In genomic region chr3:155386817-155387403, GRCh38 we compare ENCODE assay signal across 26 cellular contexts.
DNase-seq lines count a peak whose midpoint lies in the region; ATAC-seq, FAIRE-seq and TF ChIP-seq lines count a peak whose summit lies in the region.
"Had no signal": no experiment of that assay in that cellular context is flagged by ENCODE, and none has a peak within 500 bp of the region (broad histone marks: within the 10 kb centered on the region; RNA-seq: fewer than 3 reads in every experiment).

No MANE protein-coding gene starts in this region.

- no peaks in the 10 kb centered on the region for H3K79me2 ChIP-seq in SK-N-SH (ENCODE audit: insufficient read depth)
- H3K79me2 ChIP-seq: hepatocyte had no signal

- H3K4me1 ChIP-seq in gastroesophageal sphincter = peaks cover 0 to 7% (median 2%) of the 10 kb centered on the region in 3 donors
- no peaks in the 10 kb centered on the region for H3K4me1 ChIP-seq in uterus
- H3K4me1 ChIP-seq in SK-N-SH (ENCODE audit: control insufficient read depth in 1 of 2, insufficient read depth in 2 of 2, low read depth in 1 of 2, low read length in 1 of 2) = peaks cover 3 to 34% of the 10 kb centered on the region in 2 experiments; a peak in 3 of 4 replicates
- H3K4me1 ChIP-seq: ascending aorta, thyroid gland had no signal

- FAIRE-seq in HTR-8/SVneo (lab: Jason Lieb, UNC) = no peak
- FAIRE-seq: A204.1, islet of Langerhans had no signal

- H3K4me3 ChIP-seq in gastroesophageal sphincter (no peak overlapping the region), uterus (no peak overlapping the region), SK-N-SH (ENCODE audit: low read depth in 2 of 2, low read length in 1 of 2) (no peak overlapping the region)
- H3K4me3 ChIP-seq: ascending aorta, hepatocyte, lower lobe of right lung, thyroid gland had no signal

- H3K36me3 ChIP-seq in gastroesophageal sphincter (no peaks in the 10 kb centered on the region), uterus (no peaks in the 10 kb centered on the region), SK-N-SH (replicated peaks in 1 of 2; ENCODE audit: control insufficient read depth in 1 of 2, insufficient read depth in 2 of 2, low read length in 1 of 2) (no peaks in the 10 kb centered on the region)
- H3K36me3 ChIP-seq: ascending aorta, lower lobe of right lung, thyroid gland had no signal

- peak; percentile 34 to 56 for DNase-seq in NOMO-1 (lab: John Stamatoyannopoulos, UW; ENCODE audit: unreplicated experiment in 2 of 2)
- DNase-seq in NOMO-1 treated with dmso at 0.1 percent for 144 hours (lab: John Stamatoyannopoulos, UW; ENCODE audit: unreplicated experiment) = no peak
- DNase-seq in NCI-H524 (lab: John Stamatoyannopoulos, UW) = peak; percentile 69 to 76
- no peak for DNase-seq in uterus
- DNase-seq in HTR-8/SVneo (ENCODE audit: insufficient read length, low spot score) = no peak
- DNase-seq in activated CD4-positive, CD25-positive, alpha-beta regulatory T cell treated with anti-CD3 and anti-CD28 coated beads, Interleukin-2, amount 50 U/mL, for 72 hours = no peak
- no peak for DNase-seq in SK-N-SH
- DNase-seq: activated CD8-positive, alpha-beta memory T cell treated with anti-CD3 and anti-CD28 coated beads, Interleukin-2, amount 50 U/mL, for 4 hours; CD8-positive, alpha-beta memory T cell; DMS53; HCEC 1CT; lower lobe of right lung; NCI-H2029; NCI-H526 treated with DMSO at 0.1 percent for 48 hours; occipital lobe; stimulated activated CD4-positive, alpha-beta T cell treated with anti-CD3 and anti-CD28 coated beads, Interleukin-12 subunit alpha, Interleukin-12 subunit beta, amount 100 ng/mL, for 4 hours; stimulated activated CD4-positive, alpha-beta T cell treated with anti-CD3 and anti-CD28 coated beads, Interleukin-4, amount 100 ng/mL, for 4 hours; stimulated activated naive CD8-positive, alpha-beta T cell treated with anti-CD3 and anti-CD28 coated beads, Interleukin-15, Interleukin-2, amounts not matched to agents 100 U/mL and 50 U/mL, for 24 hours; thyroid gland had no signal

- WGBS in gastroesophageal sphincter (ENCODE audit: low coverage in 1 of 2), 2 donors = 55 to 78% methylated on average over 7 to 8 of the region's 9 CpGs
- WGBS in SK-N-SH (ENCODE audit: low lambda C conversion rate) = 80% methylated on average over 9 of the region's 9 CpGs

- H2AFZ ChIP-seq in SK-N-SH (ENCODE audit: low read depth) = no peak overlapping the region
- H2AFZ ChIP-seq: hepatocyte had no signal

- peaks cover 10% of the 10 kb centered on the region for H3F3A ChIP-seq in SK-N-SH (replicated peaks; ENCODE audit: insufficient read depth)

- POLR2A ChIA-PET in SK-N-SH (lab: Yijun Ruan, JAX) = no interaction called here

- peak; percentile 35 for ATAC-seq in gastroesophageal sphincter
- ATAC-seq: activated T-helper 17 cell treated with anti-CD3 and anti-CD28 coated beads, Interleukin-2, amount 50 U/mL, for 72 hours; stimulated activated naive CD8-positive, alpha-beta T cell treated with anti-CD3 and anti-CD28 coated beads, Interleukin-15, Interleukin-2, amounts not matched to agents 100 U/mL and 50 U/mL, for 24 hours had no signal

- H3K27me3 ChIP-seq in gastroesophageal sphincter (no peaks in the 10 kb centered on the region), uterus (no peaks in the 10 kb centered on the region), SK-N-SH (ENCODE audit: insufficient read depth) (no peaks in the 10 kb centered on the region)
- H3K27me3 ChIP-seq: ascending aorta, hepatocyte, thyroid gland had no signal

- no peak overlapping the region for H3K27ac ChIP-seq in gastroesophageal sphincter
- H3K27ac ChIP-seq in uterus = peak overlapping the region in 1 of 2 donors; percentile 20
- peak overlapping the region in 1 of 2 experiments; percentile 79; a peak in 2 of 4 replicates for H3K27ac ChIP-seq in SK-N-SH (ENCODE audit: low read depth in 2 of 2, low read length in 1 of 2)
- H3K27ac ChIP-seq: ascending aorta, hepatocyte, lower lobe of right lung, thyroid gland, VCaP had no signal

- H3K9me3 ChIP-seq in gastroesophageal sphincter (no peaks in the 10 kb centered on the region), uterus (no peaks in the 10 kb centered on the region), SK-N-SH (no peaks in the 10 kb centered on the region)
- H3K9me3 ChIP-seq: ascending aorta, lower lobe of right lung, thyroid gland had no signal

- no peak overlapping the region for H3K9ac ChIP-seq in SK-N-SH

- CTCF ChIA-PET in SK-N-SH (lab: Yijun Ruan, JAX) = interaction anchor here (1.2 to 4.8 kb wide), 3 partner anchors 33 to 315 kb away, joined by 3 to 26 read pairs (median 5); no protein-coding TSS in a partner anchor

- H3K9me2 ChIP-seq in SK-N-SH = no peaks in the 10 kb centered on the region

- no peak for TF ChIP-seq RAD21 in SK-N-SH (IDR thresholded peaks at IDR 0.05; ENCODE audit: low read length)

- intact Hi-C loops in uterus (cut with DNase I; ENCODE audit: low total_unique reads) = no loop called here

- no peak for TF ChIP-seq EP300 in gastroesophageal sphincter (IDR thresholded peaks at IDR 0.05)
- TF ChIP-seq EP300 in SK-N-SH (IDR thresholded peaks at IDR 0.05; ENCODE audit: borderline replicate concordance in 1 of 2, low read depth in 1 of 2, low read length in 1 of 2) = no peak

- no peaks in the 10 kb centered on the region for H4K20me1 ChIP-seq in SK-N-SH (ENCODE audit: insufficient read depth)

- no peak for TF ChIP-seq POLR2A in gastroesophageal sphincter (IDR thresholded peaks at IDR 0.05)
- TF ChIP-seq POLR2A in uterus (IDR thresholded peaks at IDR 0.05) = no peak

- H3K4me2 ChIP-seq in SK-N-SH = no peak overlapping the region
- H3K4me2 ChIP-seq: hepatocyte had no signal

- TF ChIP-seq CTCF in gastroesophageal sphincter (IDR thresholded peaks at IDR 0.05) (no peak), uterus (IDR thresholded peaks at IDR 0.05) (no peak), SK-N-SH (IDR thresholded peaks at IDR 0.05) (no peak)

TF ChIP-seq in SK-N-SH, 30 proteins besides CTCF, POLR2A, EP300 and RAD21 (continues in another document):
- TF ChIP-seq REST (IDR thresholded peaks at IDR 0.05; ENCODE audit: low read depth, low read length) (no peak), USF1 (IDR thresholded peaks at IDR 0.05; ENCODE audit: borderline replicate concordance, low read depth) (no peak), FOXJ3 (CRISPR knock-in tag; IDR thresholded peaks at IDR 0.05) (no peak), RXRA (IDR thresholded peaks at IDR 0.05; ENCODE audit: borderline replicate concordance, low read depth) (no peak), RCOR1 (IDR thresholded peaks at IDR 0.05; ENCODE audit: low read length) (no peak), TAF1 (IDR thresholded peaks at IDR 0.05; ENCODE audit: borderline replicate concordance, low read depth, low read length) (no peak), JUND (IDR thresholded peaks at IDR 0.05) (no peak), CHD2 (IDR thresholded peaks at IDR 0.05; ENCODE audit: low read length, partially characterized antibody) (no peak), SIN3A (IDR thresholded peaks at IDR 0.05; ENCODE audit: borderline replicate concordance, low read depth, low read length) (no peak), MAX (IDR thresholded peaks at IDR 0.05; ENCODE audit: low read depth) (no peak), IRF3 (IDR thresholded peaks at IDR 0.05; ENCODE audit: low read depth, low read length) (no peak), MXI1 (IDR thresholded peaks at IDR 0.05; ENCODE audit: low read depth, low read length) (no peak), TCF12 (IDR thresholded peaks at IDR 0.05) (no peak), GATA2 (CRISPR knock-in tag; IDR thresholded peaks at IDR 0.05) (no peak), EZH2phosphoT487 (IDR thresholded peaks at IDR 0.05; ENCODE audit: borderline replicate concordance, low read depth) (no peak)

Comparison
In these comparisons a context has a peak if more than half of its experiments do, and no peak if none do; other contexts are left out.
1. DNase-seq: peak in NOMO-1 (2 of 2) and NCI-H524 (2 of 2); none in NOMO-1 treated with dmso at 0.1 percent for 144 hours (single experiment), uterus (0 of 2), HTR-8/SVneo (single experiment), activated CD4-positive, CD25-positive, alpha-beta regulatory T cell treated with anti-CD3 and anti-CD28 coated beads, Interleukin-2, amount 50 U/mL, for 72 hours (single experiment) and SK-N-SH (single experiment).